In genomic region chr5:157290981-157291711, GRCh38 we compare ENCODE assay signal across 1 cellular context.
TF ChIP-seq lines count a peak whose summit lies in the region.

No MANE protein-coding gene starts in this region.

TF ChIP-seq in K562, 482 proteins besides CTCF, POLR2A, EP300 and RAD21 (continued from another document and continues in another):
- TF ChIP-seq ATF1 (CRISPR knock-in tag; IDR thresholded peaks at IDR 0.05) (no peak), ATF1 (tag; IDR thresholded peaks at IDR 0.05) (0 out of 2 replicates have a peak, but pooled peaks have one; percentile 22), USF2 (CRISPR knock-in tag; IDR thresholded peaks at IDR 0.05) (peak; percentile 34), ZNF583 (CRISPR knock-in tag; IDR thresholded peaks at IDR 0.05) (no peak), CBX8 (IDR thresholded peaks at IDR 0.05; ENCODE audit: borderline replicate concordance, extremely low read depth, low read depth, low read length, poor library complexity, severe bottlenecking) (no peak), BDP1 (IDR thresholded peaks at IDR 0.05; ENCODE audit: insufficient read depth, insufficient read length) (no peak), L3MBTL2 (IDR thresholded peaks at IDR 0.05) (peak; percentile 98), POLR2H (tag; IDR thresholded peaks at IDR 0.05; ENCODE audit: low read depth) (no peak), ZNF511 (CRISPR knock-in tag; IDR thresholded peaks at IDR 0.05) (peak; percentile 51; the same call in 1 of the 2 replicates), STAG1 (CRISPR knock-in tag; IDR thresholded peaks at IDR 0.05; ENCODE audit: borderline replicate concordance) (no peak), ZC3H11A (IDR thresholded peaks at IDR 0.05; ENCODE audit: low read depth, low read length) (no peak), NR2C2 (CRISPR knock-in tag; IDR thresholded peaks at IDR 0.05) (no peak), NR2C2 (tag; IDR thresholded peaks at IDR 0.05) (peak; percentile 46; the same call in 1 of the 2 replicates), ZNF431 (CRISPR knock-in tag; IDR thresholded peaks at IDR 0.05) (peak; percentile 36; the same call in 1 of the 2 replicates), ESRRA (IDR thresholded peaks at IDR 0.05; ENCODE audit: borderline replicate concordance, low read depth) (0 out of 2 replicates have a peak, but pooled peaks have one; percentile 22), MAX (CRISPR knock-in tag; IDR thresholded peaks at IDR 0.05) (peak; percentile 94), SMARCB1 (IDR thresholded peaks at IDR 0.05; ENCODE audit: insufficient read length, low read depth) (no peak), DNMT1 (IDR thresholded peaks at IDR 0.05) (no peak), ATF7 (IDR thresholded peaks at IDR 0.05) (no peak), HCFC1 (IDR thresholded peaks at IDR 0.05; ENCODE audit: low read depth, low read length) (no peak), RBM17 (IDR thresholded peaks at IDR 0.05; ENCODE audit: borderline replicate concordance, low read depth, low read length) (no peak), ZNF384 (IDR thresholded peaks at IDR 0.05; ENCODE audit: low read depth, low read length) (no peak), SRF (CRISPR knock-in tag; IDR thresholded peaks at IDR 0.05) (peak in 1 of 2 experiments; percentile 62; a peak in 1 of 4 replicates), ZNF140 (CRISPR knock-in tag; IDR thresholded peaks at IDR 0.05) (no peak), ZNF449 (CRISPR knock-in tag; IDR thresholded peaks at IDR 0.05) (no peak), ZNF124 (CRISPR knock-in tag; IDR thresholded peaks at IDR 0.05) (no peak), HDAC2 (IDR thresholded peaks at IDR 0.05) (no peak), ZNF518B (CRISPR knock-in tag; IDR thresholded peaks at IDR 0.05) (no peak), THAP7 (CRISPR knock-in tag; IDR thresholded peaks at IDR 0.05) (no peak), FOXJ3 (CRISPR knock-in tag; IDR thresholded peaks at IDR 0.05) (no peak), PATZ1 (CRISPR knock-in tag; IDR thresholded peaks at IDR 0.05; ENCODE audit: borderline replicate concordance) (no peak), ZFPM2 (CRISPR knock-in tag; IDR thresholded peaks at IDR 0.05) (no peak), SAFB (IDR thresholded peaks at IDR 0.05; ENCODE audit: borderline replicate concordance, low read depth, low read length) (no peak), HDAC6 (IDR thresholded peaks at IDR 0.05; ENCODE audit: low read depth, low read length) (no peak), CEBPB (tag; IDR thresholded peaks at IDR 0.05) (no peak), ZNF41 (CRISPR knock-in tag; conservative IDR thresholded peaks at IDR 0.05) (no peak), ZNF280B (CRISPR knock-in tag; IDR thresholded peaks at IDR 0.05) (no peak), NFIC (IDR thresholded peaks at IDR 0.05) (peak; percentile 43; the same call in 1 of the 2 replicates), COPS2 (conservative IDR thresholded peaks at IDR 0.05) (no peak), HMGN3 (IDR thresholded peaks at IDR 0.05; ENCODE audit: borderline replicate concordance, extremely low read depth, insufficient read length, low read depth, low read length) (no peak), ETS2 (tag; IDR thresholded peaks at IDR 0.05; ENCODE audit: borderline replicate concordance, poor library complexity, severe bottlenecking) (no peak), CBFB (CRISPR knock-in tag; IDR thresholded peaks at IDR 0.05) (no peak), PHTF2 (CRISPR knock-in tag; IDR thresholded peaks at IDR 0.05) (no peak), SPI1 (IDR thresholded peaks at IDR 0.05; ENCODE audit: borderline replicate concordance, low read depth, low read length) (peak; percentile 95), RNF219 (CRISPR knock-in tag; IDR thresholded peaks at IDR 0.05) (no peak), ZNF239 (CRISPR knock-in tag; IDR thresholded peaks at IDR 0.05) (no peak), JUND (IDR thresholded peaks at IDR 0.05; ENCODE audit: borderline replicate concordance, low read depth, low read length) (no peak), JUND (tag; IDR thresholded peaks at IDR 0.05; ENCODE audit: borderline replicate concordance, low read depth, low read length) (0 out of 3 replicates have a peak, but pooled peaks have one; percentile 18), CXXC5 (CRISPR knock-in tag; IDR thresholded peaks at IDR 0.05) (peak; percentile 50; the same call in 1 of the 2 replicates), ETV6 (IDR thresholded peaks at IDR 0.05; ENCODE audit: borderline replicate concordance in 1 of 2, low read depth in 2 of 2, low read length in 1 of 2) (no peak), ETV6 (CRISPR knock-in tag; IDR thresholded peaks at IDR 0.05; ENCODE audit: borderline replicate concordance) (no peak), ZNF134 (CRISPR knock-in tag; conservative IDR thresholded peaks at IDR 0.05) (no peak), NBN (IDR thresholded peaks at IDR 0.05; ENCODE audit: low read depth) (no peak), EZH2 (IDR thresholded peaks at IDR 0.05; ENCODE audit: borderline replicate concordance, low read depth, low read length) (no peak), TAF1 (IDR thresholded peaks at IDR 0.05; ENCODE audit: control insufficient read depth, extremely low read depth, insufficient read depth, low read length, severe bottlenecking) (no peak), MYC (IDR thresholded peaks at IDR 0.05; ENCODE audit: low read depth, low read length) (peak; percentile 79), MYC (CRISPR knock-in tag; IDR thresholded peaks at IDR 0.05; ENCODE audit: borderline replicate concordance, low read depth) (no peak), HIVEP1 (CRISPR knock-in tag; IDR thresholded peaks at IDR 0.05) (no peak), ZNF175 (CRISPR knock-in tag; IDR thresholded peaks at IDR 0.05; ENCODE audit: low read depth) (peak; percentile 69; the same call in 1 of the 2 replicates), ZNF23 (CRISPR knock-in tag; IDR thresholded peaks at IDR 0.05) (no peak), ELF1 (tag; IDR thresholded peaks at IDR 0.05) (0 out of 2 replicates have a peak, but pooled peaks have one; percentile 21), MEIS2 (IDR thresholded peaks at IDR 0.05; ENCODE audit: partially characterized antibody) (no peak), CREM (IDR thresholded peaks at IDR 0.05; ENCODE audit: low read depth) (peak; percentile 51; the same call in 1 of the 2 replicates), LCOR (CRISPR knock-in tag; IDR thresholded peaks at IDR 0.05) (no peak), USF1 (CRISPR knock-in tag; IDR thresholded peaks at IDR 0.05) (peak; percentile 52), FOXP1 (CRISPR knock-in tag; IDR thresholded peaks at IDR 0.05) (no peak; the same call in 1 of the 2 replicates)
